Comparison of ENCODE assay signal across 13 cellular contexts in the genomic region with DNA sequence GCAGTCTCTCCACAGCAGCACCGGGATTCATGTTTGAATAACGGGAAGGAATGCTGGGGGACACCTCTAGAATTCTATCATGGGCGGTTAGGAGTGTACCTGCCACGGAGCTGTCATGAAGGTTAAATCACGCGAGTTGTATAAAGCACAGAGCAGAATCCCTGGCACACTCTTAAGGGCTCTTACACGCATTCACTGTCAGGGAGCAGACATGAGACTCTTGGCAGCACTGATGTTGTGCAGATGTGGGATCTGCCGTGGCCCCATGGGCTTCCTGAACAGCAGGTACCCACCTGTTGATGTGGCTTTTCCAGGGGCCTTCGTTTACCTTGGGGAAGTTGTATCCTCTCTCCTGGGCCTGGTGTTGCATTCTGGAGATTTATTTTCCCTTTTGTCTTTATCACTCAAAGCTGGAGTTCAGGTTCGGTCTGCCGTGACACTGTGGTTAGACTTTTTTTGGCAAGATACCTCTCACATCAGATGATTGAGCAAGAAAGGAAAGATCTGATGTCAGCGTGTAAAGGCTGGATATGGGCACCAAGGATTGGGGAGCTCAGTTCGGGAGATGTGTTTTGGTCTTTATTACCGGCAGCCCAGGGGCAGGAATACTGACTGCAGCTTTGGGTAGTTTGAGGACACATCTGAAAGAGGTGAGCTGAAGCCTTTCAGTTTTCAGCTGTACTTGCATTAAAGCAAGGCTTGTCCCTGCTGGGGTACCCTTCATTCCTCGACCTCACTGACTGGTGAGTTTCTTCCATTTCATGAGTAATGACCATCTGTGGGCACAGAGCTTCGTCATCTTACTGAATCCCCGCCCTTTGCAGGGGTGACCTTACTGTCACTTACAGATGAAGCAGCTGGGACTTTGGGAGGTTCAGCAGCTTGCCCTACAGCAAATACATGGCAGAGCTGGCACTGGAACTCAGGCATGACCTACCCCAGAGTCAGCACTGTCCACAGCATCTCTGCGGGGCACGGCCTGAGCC. TPM values are rescaled to one million over a fixed set of nuclear protein-coding genes. Genes with fewer than 3 reads are reported as not detected.
A peak's percentile ranks its signal among the peaks of the same experiment; 100 is the strongest.
DNase-seq lines count a peak whose midpoint lies in the region; ATAC-seq, FAIRE-seq and TF ChIP-seq lines count a peak whose summit lies in the region.
"Had no signal": no experiment of that assay in that cellular context is flagged by ENCODE, and none has a peak within 500 bp of the region (broad histone marks: within the 10 kb centered on the region; RNA-seq: fewer than 3 reads in every experiment).

No MANE protein-coding gene starts in this region.

- no peak overlapping the region for H3K4me3 Mint-ChIP-seq in nephron progenitor cell
- H3K4me3 Mint-ChIP-seq: activated naive CD8-positive, alpha-beta T cell treated with anti-CD3 and anti-CD28 coated beads, Interleukin-2, amount 10 ng/mL, durations not matched to agents 7 days and 5 days had no signal

- H3K4me3 ChIP-seq in AG09309 (ENCODE audit: control insufficient read depth, low read depth, low read length) (no peak overlapping the region), choroid plexus epithelial cell (ENCODE audit: low read depth, low read length) (no peak overlapping the region)
- H3K4me3 ChIP-seq: SK-N-MC had no signal

- no peaks in the 10 kb centered on the region for H3K27me3 Mint-ChIP-seq in nephron progenitor cell (ENCODE audit: low read depth, poor library complexity)
- H3K27me3 Mint-ChIP-seq: activated naive CD8-positive, alpha-beta T cell treated with anti-CD3 and anti-CD28 coated beads, Interleukin-2, amount 10 ng/mL, durations not matched to agents 7 days and 5 days had no signal

- TF ChIP-seq POLR2A in GM12892 (IDR thresholded peaks at IDR 0.05; ENCODE audit: low read depth, low read length), result no peak

- peaks cover 86% of the 10 kb centered on the region for H3K36me3 Mint-ChIP-seq in nephron progenitor cell (ENCODE audit: low read depth)

- no peak for ATAC-seq in HG03520 (IDR thresholded peaks at IDR 0.05; ENCODE audit: unreplicated experiment)

- no peaks in the 10 kb centered on the region for H3K4me1 Mint-ChIP-seq in nephron progenitor cell

- DNase-seq in AG09309 (ENCODE audit: low read depth), result peak; percentile 55
- DNase-seq in H4 (ENCODE audit: low spot score), result peak; percentile 65
- DNase-seq in choroid plexus epithelial cell (ENCODE audit: low read depth), result peak; percentile 62
- no peak for DNase-seq in nephron progenitor cell
- no peak for DNase-seq in dermis blood vessel endothelial cell
- DNase-seq in GM12892 (ENCODE audit: insufficient read length), result no peak
- no peak for DNase-seq in RPMI8226
- DNase-seq: activated naive CD8-positive, alpha-beta T cell treated with anti-CD3 and anti-CD28 coated beads, Interleukin-2, amount 10 ng/mL, durations not matched to agents 7 days and 5 days; hippocampal formation; NCI-H1105; stimulated activated CD8-positive, alpha-beta memory T cell treated with anti-CD3 and anti-CD28 coated beads, Interleukin-4, amount 100 ng/mL, for 48 hours had no signal

- no peak for FAIRE-seq in GM12892 (lab: Jason Lieb, UNC)

- H3K9me3 Mint-ChIP-seq in nephron progenitor cell, result no peaks in the 10 kb centered on the region
- H3K9me3 Mint-ChIP-seq: activated naive CD8-positive, alpha-beta T cell treated with anti-CD3 and anti-CD28 coated beads, Interleukin-2, amount 10 ng/mL, durations not matched to agents 7 days and 5 days had no signal

- TF ChIP-seq CTCF in AG09309 (IDR thresholded peaks at IDR 0.05; ENCODE audit: control insufficient read depth, insufficient read depth, low read depth, low read length, missing control alignments) (no peak), choroid plexus epithelial cell (conservative IDR thresholded peaks at IDR 0.05; ENCODE audit: low read depth, low read length) (no peak), nephron progenitor cell (IDR thresholded peaks at IDR 0.05) (no peak)

- H3K27ac Mint-ChIP-seq in nephron progenitor cell, result peak overlapping the region; percentile 94
- H3K27ac Mint-ChIP-seq: activated naive CD8-positive, alpha-beta T cell treated with anti-CD3 and anti-CD28 coated beads, Interleukin-2, amount 10 ng/mL, durations not matched to agents 7 days and 5 days had no signal

RNA-seq across cellular contexts. Expression of gene KNOP1, which starts 19.3 kb away (rescaled TPM):
- total RNA-seq in H4 (2014; rRNA removed; shearing (Covaris generic)), result 12.6 and 29.0 TPM in 2 replicates
- total RNA-seq in dermis blood vessel endothelial cell, result 15.8 and 16.3 TPM in 2 replicates
- 31.7 TPM for polyA plus RNA-seq in GM12892 (2012; ENCODE audit: missing spikeins)

RNA-seq across cellular contexts. Expression of gene IQCK, which starts 19.3 kb away (rescaled TPM):
- 11.7 and 16.2 TPM in 2 replicates for total RNA-seq in H4 (2014; rRNA removed; shearing (Covaris generic))
- 10.5 and 16.7 TPM in 2 replicates for total RNA-seq in dermis blood vessel endothelial cell
- polyA plus RNA-seq in GM12892 (2012; ENCODE audit: missing spikeins), result 0.72 TPM

Comparison
In these comparisons a context has a peak if more than half of its experiments do, and no peak if none do; other contexts are left out.
1. DNase-seq: peak in AG09309 (single experiment), H4 (single experiment) and choroid plexus epithelial cell (single experiment); none in nephron progenitor cell (single experiment), dermis blood vessel endothelial cell (single experiment), GM12892 (single experiment) and RPMI8226 (single experiment).